Comparison of ENCODE assay signal across 22 cellular contexts in genomic region chr12:132624910-132625630, GRCh38. TPM values are rescaled to one million over a fixed set of nuclear protein-coding genes. Genes with fewer than 3 reads are reported as not detected.
DNase-seq lines count a peak whose midpoint lies in the region; ATAC-seq, FAIRE-seq and TF ChIP-seq lines count a peak whose summit lies in the region.
"Had no signal": no experiment of that assay in that cellular context is flagged by ENCODE, and none has a peak within 500 bp of the region (broad histone marks: within the 10 kb centered on the region; RNA-seq: fewer than 3 reads in every experiment).

No MANE protein-coding gene starts in this region.

- H4K5ac ChIP-seq in H1 (ENCODE audit: insufficient read length, low read depth, low read length), result no peak overlapping the region

- no peak overlapping the region for H2AK5ac ChIP-seq in H1 (ENCODE audit: low read depth, low read length)

- H3K9ac ChIP-seq in H1 (replicated peaks in 1 of 4; ENCODE audit: extremely low read depth in 1 of 4, low read depth in 3 of 4, low read length in 3 of 4), result no peak overlapping the region

- H3K79me2 ChIP-seq in H1 (ENCODE audit: control insufficient read depth in 1 of 2, insufficient read depth in 2 of 2, low read length in 2 of 2), result no peaks in the 10 kb centered on the region

- no peak overlapping the region for H3K56ac ChIP-seq in H1 (replicated peaks; ENCODE audit: insufficient read length, low read depth, low read length)

- no peak overlapping the region for H2BK20ac ChIP-seq in H1 (ENCODE audit: low read length)

- H4K20me1 ChIP-seq in H1 (replicated peaks in 1 of 2; ENCODE audit: control insufficient read depth in 1 of 2, insufficient read depth in 2 of 2, low read length in 2 of 2), result peaks cover 7 to 14% of the 10 kb centered on the region in 2 experiments

- no peak overlapping the region for H3K4me2 ChIP-seq in H1 (ENCODE audit: insufficient read depth in 1 of 2, low read depth in 2 of 2, low read length in 2 of 2)

- no peaks in the 10 kb centered on the region for H3K9me3 Mint-ChIP-seq in neural crest cell
- H3K9me3 Mint-ChIP-seq: HFFc6 had no signal

- TF ChIP-seq EP300 in H1 (IDR thresholded peaks at IDR 0.05; ENCODE audit: borderline replicate concordance in 1 of 2, low read depth in 2 of 2, low read length in 2 of 2), result no peak

- H4K8ac ChIP-seq in H1 (ENCODE audit: extremely low read depth, insufficient read depth, low read length), result no peak overlapping the region

- TF ChIP-seq CTCF in HEK293 (tag by site-specific recombination; IDR thresholded peaks at IDR 0.05), result no peak
- TF ChIP-seq CTCF in H1 (IDR thresholded peaks at IDR 0.05; ENCODE audit: control extremely low read depth in 1 of 3, insufficient read depth in 1 of 3, low read depth in 1 of 3, low read length in 3 of 3), result no peak
- no peak for TF ChIP-seq CTCF in neural crest cell (conservative IDR thresholded peaks at IDR 0.05)

- no peak overlapping the region for H3K23ac ChIP-seq in H1 (ENCODE audit: insufficient read length)

- H2BK5ac ChIP-seq in H1 (ENCODE audit: low read depth, low read length), result peak overlapping the region; percentile 24; the same call in 1 of the 2 replicates

- peaks cover 16% of the 10 kb centered on the region for H3K36me3 Mint-ChIP-seq in neural crest cell (ENCODE audit: low read depth)

- H3K14ac ChIP-seq in H1 (ENCODE audit: insufficient read length), result no peak overlapping the region

- no peak overlapping the region for H2BK12ac ChIP-seq in H1 (ENCODE audit: low read depth, low read length)

- H3K27me3 ChIP-seq in H1 (replicated peaks in 1 of 4; ENCODE audit: control insufficient read depth in 3 of 4, extremely low read depth in 1 of 4, insufficient read depth in 3 of 4, low read length in 3 of 4), result peaks cover 0 to 4% (median 1%) of the 10 kb centered on the region in 4 experiments; a peak in 3 of 7 replicates

- no peaks in the 10 kb centered on the region for H3K23me2 ChIP-seq in H1 (ENCODE audit: low read depth, low read length)

- H3K79me1 ChIP-seq in H1 (ENCODE audit: low read depth, low read length), result no peaks in the 10 kb centered on the region; the same call in 1 of the 2 replicates

- peak overlapping the region; percentile 35 for H3K27ac Mint-ChIP-seq in neural crest cell (ENCODE audit: unreplicated experiment)
- H3K27ac Mint-ChIP-seq: HFFc6 had no signal

- H3K27me3 Mint-ChIP-seq in neural crest cell (ENCODE audit: low read depth), result peaks cover 22% of the 10 kb centered on the region
- H3K27me3 Mint-ChIP-seq: CD4-positive, alpha-beta memory T cell had no signal

- no peak overlapping the region for H2BK15ac ChIP-seq in H1 (ENCODE audit: low read length)

- CTCF ChIA-PET in HEK293 (lab: Yijun Ruan, JAX) (interaction anchor here (1.2 kb wide), 1 partner anchor 13 kb away, joined by 5 read pairs; no protein-coding TSS in a partner anchor), H1 (lab: Charles Lee; ENCODE audit: partially characterized antibody) (interaction anchor here (0.9 to 2.0 kb wide), 5 partner anchors 9 to 211 kb away, joined by 4 to 6 read pairs (median 5); no protein-coding TSS in a partner anchor)

- H3K36me3 ChIP-seq in HEK293 (ENCODE audit: control insufficient read depth in 2 of 2, insufficient read depth in 1 of 2, low read length in 2 of 2) (peaks cover 0 to 71% of the 10 kb centered on the region in 2 experiments), H1 (ENCODE audit: control insufficient read depth in 2 of 4, insufficient read depth in 4 of 4, low read length in 3 of 4) (peaks cover 17 to 44% (median 30%) of the 10 kb centered on the region in 4 experiments; a peak in 7 of 8 replicates)

- H3K9me3 ChIP-seq in HEK293 (ENCODE audit: control insufficient read depth, insufficient read depth, low read depth, low read length) (no peaks in the 10 kb centered on the region), H1 (ENCODE audit: insufficient read depth in 2 of 2, low read depth in 1 of 2, low read length in 1 of 2) (no peaks in the 10 kb centered on the region)
- H3K9me3 ChIP-seq: BE2C, HAP-1 had no signal

- H3K27ac ChIP-seq in HEK293 (ENCODE audit: extremely low read depth, low read depth, low read length), result no peak overlapping the region
- H3K27ac ChIP-seq in H1 (ENCODE audit: low read depth, low read length), result no peak overlapping the region

- no peak overlapping the region for H3K4me3 ChIP-seq in HEK293 (ENCODE audit: low read depth, low read length)
- H3K4me3 ChIP-seq in H1 (ENCODE audit: extremely low read depth in 1 of 4, insufficient read depth in 2 of 4, low read depth in 3 of 4, low read length in 4 of 4), result no peak overlapping the region
- H3K4me3 ChIP-seq: HAP-1 had no signal

- H3K4me1 ChIP-seq in HEK293 (ENCODE audit: control insufficient read depth, insufficient read depth, low read length), result no peaks in the 10 kb centered on the region
- H3K4me1 ChIP-seq in H1 (replicated peaks in 1 of 4; ENCODE audit: control insufficient read depth in 3 of 4, insufficient read depth in 4 of 4, low read length in 3 of 4), result no peaks in the 10 kb centered on the region; a peak in 1 of 7 replicates
- H3K4me1 ChIP-seq: HAP-1 had no signal

- peaks cover 11% of the 10 kb centered on the region for H3K4me1 Mint-ChIP-seq in neural crest cell

- DNase-seq in H1 (ENCODE audit: low read depth in 1 of 2, low spot score in 2 of 2) (no peak), neural crest cell (ENCODE audit: low read depth, low spot score) (no peak), Ammon's horn (ENCODE audit: low spot score) (no peak), cerebellum (ENCODE audit: low spot score) (no peak)
- DNase-seq: BE2C; CD4-positive, alpha-beta memory T cell; DMS153; DMS79 treated with DMSO at 0.1 percent for 48 hours; EL; GOT3; HFFc6 had no signal

- no peak for FAIRE-seq in H1 (lab: Jason Lieb, UNC)
- FAIRE-seq: A204.1, D721Med, G401.6, GM12892, HepG2, HTR-8/SVneo had no signal

- H2BK120ac ChIP-seq in H1 (replicated peaks; ENCODE audit: low read depth, low read length), result no peak overlapping the region

- H2AFZ ChIP-seq in H1 (ENCODE audit: low read length), result no peak overlapping the region

- POLR2A ChIA-PET in HEK293 (lab: Yijun Ruan, JAX) (no interaction called here), H1 (lab: Charles Lee; ENCODE audit: partially characterized antibody) (interaction anchor here (0.9 kb wide), 1 partner anchor 20 kb away, joined by 5 read pairs; no protein-coding TSS in a partner anchor)

- no peak for ATAC-seq in HG02970 (IDR thresholded peaks at IDR 0.05; ENCODE audit: low FRiP score, unreplicated experiment)
- ATAC-seq in GM19452 (IDR thresholded peaks at IDR 0.05; ENCODE audit: unreplicated experiment), result no peak
- ATAC-seq: HepG2 had no signal

- WGBS in H1 (ENCODE audit: extremely low coverage in 1 of 2, insufficient coverage in 1 of 2, insufficient read length in 1 of 2, insufficient replicate concordance in 2 of 2, low coverage in 1 of 2, low lambda C conversion rate in 2 of 2, missing lambda C conversion rate in 1 of 2), 2 experiments, result 93% methylated on average over 32 of the region's 32 CpGs; no CpG with 5 or more reads in 1 of the 2 experiments

- no peak overlapping the region for H3K4ac ChIP-seq in H1 (replicated peaks; ENCODE audit: insufficient read length, low read depth, low read length)

- no peak for TF ChIP-seq POLR2A in H1 (IDR thresholded peaks at IDR 0.05; ENCODE audit: control extremely low read depth in 1 of 2, low read depth in 2 of 2, low read length in 2 of 2)

- H4K91ac ChIP-seq in H1 (replicated peaks; ENCODE audit: insufficient read length, low read length), result no peak overlapping the region

- no peak overlapping the region for H3K18ac ChIP-seq in H1 (ENCODE audit: extremely low read depth, low read length)

- TF ChIP-seq RAD21 in H1 (IDR thresholded peaks at IDR 0.05 in 1 of 2, conservative IDR thresholded peaks at IDR 0.05 in 1 of 2; ENCODE audit: low read depth in 2 of 2, low read length in 2 of 2), result no peak

- no peak overlapping the region for H3K4me3 Mint-ChIP-seq in neural crest cell
- H3K4me3 Mint-ChIP-seq: HFFc6 had no signal

TF ChIP-seq in HEK293, 187 proteins besides CTCF, POLR2A, EP300 and RAD21 (continues in another document):
- no peak for TF ChIP-seq ZBTB48 (tag by site-specific recombination; IDR thresholded peaks at IDR 0.05)
- TF ChIP-seq EGR2 (tag by site-specific recombination; IDR thresholded peaks at IDR 0.05; ENCODE audit: low read depth), result peak; percentile 45; the same call in 1 of the 2 replicates

TF ChIP-seq in PFSK-1, 5 proteins besides CTCF, POLR2A, EP300 and RAD21:
- TF ChIP-seq SIN3A (IDR thresholded peaks at IDR 0.05; ENCODE audit: borderline replicate concordance, insufficient read depth, low read length), result no peak
- TF ChIP-seq POLR2AphosphoS5 (IDR thresholded peaks at IDR 0.05; ENCODE audit: low read depth, low read length), result peak; percentile 61; the same call in 1 of the 2 replicates

TF ChIP-seq in H1, 55 proteins besides CTCF, POLR2A, EP300 and RAD21 (continues in another document):
- TF ChIP-seq TBP (IDR thresholded peaks at IDR 0.05; ENCODE audit: low read depth, low read length) (no peak), RFX5 (IDR thresholded peaks at IDR 0.05; ENCODE audit: borderline replicate concordance, low read depth, low read length) (no peak), EGR1 (IDR thresholded peaks at IDR 0.05; ENCODE audit: borderline replicate concordance, low read depth, low read length) (no peak)

RNA-seq across cellular contexts. Expression of gene P2RX2, which starts 6.5 kb away (rescaled TPM):
- polyA plus RNA-seq in PFSK-1 (2012; ENCODE audit: insufficient read length, low read depth), result 0.79 TPM
- total RNA-seq in H1 (2021; fragmentation: NEBNext Ultra II Directional; extraction: Animal tissue kit (Norgen Biotek cat#: 25700)), result 0.84 and 1.5 TPM in 2 replicates
- 2.2 and 6.3 TPM in 2 replicates for polyA plus RNA-seq in H1 (2011; rRNA removed)
- polyA plus RNA-seq in H1 (2011; cell fraction: cytosol; rRNA removed), result 4.0 TPM
- 40.4 TPM for polyA plus RNA-seq in H1 (2011; cell fraction: nucleus; rRNA removed)
- polyA plus RNA-seq in H1 (2012, experiment 1 of 2), result 2.0 to 3.0 TPM (median 2.5 TPM) in 4 replicates
- polyA plus RNA-seq in H1 (2012, experiment 2 of 2), result 1.5 TPM
- 1.9 TPM for polyA plus RNA-seq in H1 (2013, experiment 1 of 2)
- 1.7 TPM for polyA plus RNA-seq in H1 (2013, experiment 2 of 2)
- 0.50 and 0.54 TPM in 2 replicates for polyA minus RNA-seq in H1 (2011; rRNA and poly(A)+ RNA removed)
- polyA minus RNA-seq in H1 (2011; cell fraction: cytosol; rRNA and poly(A)+ RNA removed), result 0.59 TPM
- polyA minus RNA-seq in H1 (2011; cell fraction: nucleus; rRNA and poly(A)+ RNA removed), result 2.2 TPM
- not detected in 2 replicates for total RNA-seq in neural crest cell
- not detected for total RNA-seq in cerebellum
- total RNA-seq: CD4-positive, alpha-beta memory T cell; HepG2; HFFc6 had no signal
- polyA plus RNA-seq: CD4-positive, alpha-beta memory T cell; HepG2 had no signal

RNA-seq across cellular contexts. Expression of gene LRCOL1, which starts 14.7 kb away (rescaled TPM):
- polyA plus RNA-seq in PFSK-1 (2012; ENCODE audit: insufficient read length, low read depth), result not detected
- not detected in 2 replicates for total RNA-seq in H1 (2021; fragmentation: NEBNext Ultra II Directional; extraction: Animal tissue kit (Norgen Biotek cat#: 25700))
- 0.42 TPM in 1 of 2 replicates, not detected in the other for polyA plus RNA-seq in H1 (2011; rRNA removed)
- 0.18 TPM for polyA plus RNA-seq in H1 (2011; cell fraction: cytosol; rRNA removed)
- polyA plus RNA-seq in H1 (2011; cell fraction: nucleus; rRNA removed), result 1.6 TPM
- not detected in 4 replicates for polyA plus RNA-seq in H1 (2012, experiment 1 of 2)
- not detected for polyA plus RNA-seq in H1 (2012, experiment 2 of 2)
- polyA plus RNA-seq in H1 (2013, experiment 1 of 2), result not detected
- 0.09 TPM for polyA plus RNA-seq in H1 (2013, experiment 2 of 2)
- polyA minus RNA-seq in H1 (2011; rRNA and poly(A)+ RNA removed), result not detected in 2 replicates
- not detected for polyA minus RNA-seq in H1 (2011; cell fraction: cytosol; rRNA and poly(A)+ RNA removed)
- polyA minus RNA-seq in H1 (2011; cell fraction: nucleus; rRNA and poly(A)+ RNA removed), result not detected
- total RNA-seq in neural crest cell (0.93 and 1.7 TPM in 2 replicates), cerebellum (not detected)
- total RNA-seq: CD4-positive, alpha-beta memory T cell; HepG2 had no signal
- polyA plus RNA-seq: CD4-positive, alpha-beta memory T cell; HepG2 had no signal
